ENCODE assay signal across 13 cellular contexts in genomic region chr1:223815865-223816264, GRCh38. TPM values are rescaled to one million over a fixed set of nuclear protein-coding genes. Genes with fewer than 3 reads are reported as not detected.
DNase-seq lines count a peak whose midpoint lies in the region; ATAC-seq and TF ChIP-seq lines count a peak whose summit lies in the region.
"Had no signal": no experiment of that assay in that cellular context is flagged by ENCODE, and none has a peak within 500 bp of the region (broad histone marks: within the 10 kb centered on the region; RNA-seq: fewer than 3 reads in every experiment).

No MANE protein-coding gene starts in this region.

- DNase-seq in HCEC 1CT (peak; percentile 62), RWPE2 (ENCODE audit: low spot score) (no peak), fibroblast of peridontal ligament (ENCODE audit: extremely low read depth) (peak; percentile 25), renal cortical epithelial cell (ENCODE audit: low read depth) (peak; percentile 69), hepatic stellate cell (ENCODE audit: low spot score) (no peak), NCI-H128 (lab: John Stamatoyannopoulos, UW; ENCODE audit: unreplicated experiment) (no peak), esophagus squamous epithelium (lab: John Stamatoyannopoulos, UW) (no peak)
- DNase-seq in activated CD8-positive, alpha-beta T cell treated with anti-CD3 and anti-CD28 coated beads for 36 hours = no peak
- DNase-seq: activated T-cell treated with anti-CD3 and anti-CD28 coated beads, Interleukin-2, amount 50 U/mL, for 4 hours; effector memory CD4-positive, alpha-beta T cell; heart right ventricle; left ventricle myocardium superior had no signal

- no peak for TF ChIP-seq POLR2A in esophagus squamous epithelium (IDR thresholded peaks at IDR 0.05)

- no peak overlapping the region for H3K4me3 Mint-ChIP-seq in activated CD8-positive, alpha-beta T cell treated with anti-CD3 and anti-CD28 coated beads for 36 hours
- H3K4me3 Mint-ChIP-seq: activated T-cell treated with anti-CD3 and anti-CD28 coated beads, Interleukin-2, amount 50 U/mL, for 4 hours had no signal

- POLR2A ChIA-PET in activated CD8-positive, alpha-beta T cell treated with anti-CD3 and anti-CD28 coated beads for 36 hours (lab: Charles Lee) = no interaction called here

- TF ChIP-seq CTCF in RWPE2 (IDR thresholded peaks at IDR 0.05; ENCODE audit: poor library complexity, severe bottlenecking) = no peak
- no peak for TF ChIP-seq CTCF in activated CD8-positive, alpha-beta T cell treated with anti-CD3 and anti-CD28 coated beads for 36 hours (IDR thresholded peaks at IDR 0.05)
- no peak for TF ChIP-seq CTCF in esophagus squamous epithelium (IDR thresholded peaks at IDR 0.05)

- H3K27ac ChIP-seq in RWPE2 (ENCODE audit: poor library complexity, severe bottlenecking) (peak overlapping the region; percentile 44), esophagus squamous epithelium (no peak overlapping the region)
- H3K27ac ChIP-seq: heart right ventricle had no signal

- intact Hi-C loops in activated CD8-positive, alpha-beta T cell treated with anti-CD3 and anti-CD28 coated beads for 36 hours (cut with micrococcal nuclease) = loop anchor here (10.0 kb wide), 1 partner anchor 89 kb away; no protein-coding TSS in a partner anchor
- intact Hi-C loops in esophagus squamous epithelium (cut with DNase I) = no loop called here

- 71 to 93% methylated on average over 3 of the region's 3 CpGs for WGBS in esophagus squamous epithelium, 2 donors

- no peaks in the 10 kb centered on the region for H3K9me3 Mint-ChIP-seq in activated CD8-positive, alpha-beta T cell treated with anti-CD3 and anti-CD28 coated beads for 36 hours
- H3K9me3 Mint-ChIP-seq: activated T-cell treated with anti-CD3 and anti-CD28 coated beads, Interleukin-2, amount 50 U/mL, for 4 hours had no signal

- no peak overlapping the region for H3K27ac Mint-ChIP-seq in activated CD8-positive, alpha-beta T cell treated with anti-CD3 and anti-CD28 coated beads for 36 hours

- no peaks in the 10 kb centered on the region for H3K27me3 Mint-ChIP-seq in activated CD8-positive, alpha-beta T cell treated with anti-CD3 and anti-CD28 coated beads for 36 hours

- CTCF ChIA-PET in activated CD8-positive, alpha-beta T cell treated with anti-CD3 and anti-CD28 coated beads for 36 hours (lab: Charles Lee) = no interaction called here

- H3K36me3 Mint-ChIP-seq in activated CD8-positive, alpha-beta T cell treated with anti-CD3 and anti-CD28 coated beads for 36 hours (ENCODE audit: low read depth) = peaks cover 31% of the 10 kb centered on the region

- H3K4me1 ChIP-seq in RWPE2 (ENCODE audit: insufficient read depth, poor library complexity, severe bottlenecking) = peaks cover 10% of the 10 kb centered on the region
- H3K4me1 ChIP-seq in esophagus squamous epithelium = peaks cover 0 to 17% (median 0%) of the 10 kb centered on the region in 3 donors
- H3K4me1 ChIP-seq: HAP-1 had no signal

- no peak overlapping the region for H3K4me3 ChIP-seq in RWPE2 (ENCODE audit: severe bottlenecking)
- H3K4me3 ChIP-seq in esophagus squamous epithelium = no peak overlapping the region
- H3K4me3 ChIP-seq: HAP-1, heart right ventricle had no signal

- H3K27me3 ChIP-seq in RWPE2 (ENCODE audit: insufficient read depth, poor library complexity, severe bottlenecking) (no peaks in the 10 kb centered on the region), esophagus squamous epithelium (no peaks in the 10 kb centered on the region)
- H3K27me3 ChIP-seq: heart right ventricle had no signal

- no peaks in the 10 kb centered on the region for H3K36me3 ChIP-seq in RWPE2 (ENCODE audit: low read depth)
- peaks cover 0 to 61% (median 13%) of the 10 kb centered on the region in 3 donors for H3K36me3 ChIP-seq in esophagus squamous epithelium

- H3K9me3 ChIP-seq in RWPE2 (ENCODE audit: severe bottlenecking) (no peaks in the 10 kb centered on the region), esophagus squamous epithelium (no peaks in the 10 kb centered on the region)
- H3K9me3 ChIP-seq: HAP-1, heart right ventricle had no signal

- peak; percentile 86 for ATAC-seq in RWPE2 (ENCODE audit: low read depth)
- ATAC-seq in activated CD8-positive, alpha-beta T cell treated with anti-CD3 and anti-CD28 coated beads for 36 hours = no peak
- ATAC-seq: activated T-cell treated with anti-CD3 and anti-CD28 coated beads, Interleukin-2, amount 50 U/mL, for 4 hours had no signal

- peaks cover 31% of the 10 kb centered on the region for H3K4me1 Mint-ChIP-seq in activated CD8-positive, alpha-beta T cell treated with anti-CD3 and anti-CD28 coated beads for 36 hours (ENCODE audit: low read depth)

RNA-seq across cellular contexts. Expression of gene TP53BP2, which starts 29.9 kb away (rescaled TPM):
- 118 and 148 TPM in 2 replicates for total RNA-seq in renal cortical epithelial cell
- 10 to 100 TPM; 28.3 to 34.5 TPM for total RNA-seq in activated CD8-positive, alpha-beta T cell treated with anti-CD3 and anti-CD28 coated beads for 36 hours
- total RNA-seq in esophagus squamous epithelium = 10 to 100 TPM; 16.4 to 33.2 (median 29.2) TPM

Comparison
In these comparisons a context has a peak if more than half of its experiments do, and no peak if none do; other contexts are left out.
1. DNase-seq: peak in HCEC 1CT (single experiment), fibroblast of peridontal ligament (single experiment) and renal cortical epithelial cell (single experiment); none in RWPE2 (single experiment), activated CD8-positive, alpha-beta T cell treated with anti-CD3 and anti-CD28 coated beads for 36 hours (single experiment), hepatic stellate cell (single experiment), NCI-H128 (single experiment) and esophagus squamous epithelium (single experiment).